8 cellular contexts compared by ENCODE assay signal in genomic region chr12:25386823-25387134, GRCh38.
DNase-seq lines count a peak whose midpoint lies in the region; ATAC-seq and TF ChIP-seq lines count a peak whose summit lies in the region.

No MANE protein-coding gene starts in this region.

- H3K4me3 ChIP-seq in GM12864 (ENCODE audit: low read depth, low read length) (peak overlapping the region; percentile 83), SJCRH30 (peak overlapping the region; percentile 77), neutrophil (ENCODE audit: low read depth in 1 of 2, low read length in 1 of 2) (peak overlapping the region; percentile 79 to 91)

- no peak for DNase-seq in GM12864 (ENCODE audit: low read depth)
- peak in 1 of 2 experiments; percentile 17 for DNase-seq in SJCRH30
- peak; percentile 19 for DNase-seq in endothelial cell (ENCODE audit: low spot score)
- no peak for DNase-seq in T1000 (lab: John Stamatoyannopoulos, UW)
- DNase-seq in medulla oblongata (ENCODE audit: extremely low spot score): no peak

- peaks cover 30% of the 10 kb centered on the region for H3K4me1 Mint-ChIP-seq in endothelial cell (ENCODE audit: unreplicated experiment)

- no peaks in the 10 kb centered on the region for H3K9me3 Mint-ChIP-seq in endothelial cell (ENCODE audit: unreplicated experiment)

- no peaks in the 10 kb centered on the region for H3K36me3 ChIP-seq in SJCRH30
- no peaks in the 10 kb centered on the region for H3K36me3 ChIP-seq in neutrophil

- H3K27ac ChIP-seq in SJCRH30: peak overlapping the region; percentile 100
- H3K27ac ChIP-seq in neutrophil: peak overlapping the region; percentile 92

- H3K36me3 Mint-ChIP-seq in endothelial cell (ENCODE audit: low read depth, unreplicated experiment): peaks cover 5% of the 10 kb centered on the region

- peaks cover 24% of the 10 kb centered on the region for H3K4me1 ChIP-seq in SJCRH30
- H3K4me1 ChIP-seq in neutrophil (ENCODE audit: control insufficient read depth in 1 of 2, insufficient read depth in 1 of 2, low read depth in 1 of 2, low read length in 1 of 2): peaks cover 19 to 23% of the 10 kb centered on the region in 2 experiments

- no peaks in the 10 kb centered on the region for H3K9me3 ChIP-seq in SJCRH30 (replicated peaks)
- no peaks in the 10 kb centered on the region for H3K9me3 ChIP-seq in neutrophil

- H3K27me3 Mint-ChIP-seq in endothelial cell (ENCODE audit: unreplicated experiment): peaks cover 23% of the 10 kb centered on the region

- H3K27ac Mint-ChIP-seq in endothelial cell (ENCODE audit: unreplicated experiment): peak overlapping the region; percentile 99

- peak overlapping the region; percentile 92 for H3K4me3 Mint-ChIP-seq in endothelial cell (ENCODE audit: unreplicated experiment)

- ATAC-seq in HG03442 (IDR thresholded peaks at IDR 0.05; ENCODE audit: unreplicated experiment) (no peak), GM18858 (IDR thresholded peaks at IDR 0.05; ENCODE audit: unreplicated experiment) (no peak)

- H3K27me3 ChIP-seq in SJCRH30 (no peaks in the 10 kb centered on the region), neutrophil (no peaks in the 10 kb centered on the region)

- TF ChIP-seq CTCF in GM12864 (IDR thresholded peaks at IDR 0.05; ENCODE audit: low read depth, low read length, missing control alignments): no peak
- TF ChIP-seq CTCF in endothelial cell (IDR thresholded peaks at IDR 0.05; ENCODE audit: unreplicated experiment): no peak
- TF ChIP-seq CTCF in neutrophil (IDR thresholded peaks at IDR 0.05): no peak
